In genomic region chr7:105520620-105521019, GRCh38 we compare ENCODE assay signal across 7 cellular contexts. TPM values are rescaled to one million over a fixed set of nuclear protein-coding genes. Genes with fewer than 3 reads are reported as not detected.
DNase-seq lines count a peak whose midpoint lies in the region; ATAC-seq and TF ChIP-seq lines count a peak whose summit lies in the region.
"Not testable (repeated sequence)": the region's sequence is repeated elsewhere in the genome, so short reads cannot be mapped to it uniquely, and the experiment has no call there.

No MANE protein-coding gene starts in this region.

- not testable (repeated sequence) for DNase-seq in GM06990 (ENCODE audit: extremely low read depth, insufficient read length); LNCaP clone FGC (ENCODE audit: low read depth); adipocyte (ENCODE audit: low read depth); esophagus muscularis mucosa (ENCODE audit: extremely low spot score); lower lobe of right lung; psoas muscle

- not testable (repeated sequence) for TF ChIP-seq CTCF in GM06990 (IDR thresholded peaks at IDR 0.05; ENCODE audit: insufficient read depth, low read length, poor library complexity, severe bottlenecking); LNCaP clone FGC (IDR thresholded peaks at IDR 0.05; ENCODE audit: control insufficient read depth, extremely low read depth, insufficient read depth); WI38 (IDR thresholded peaks at IDR 0.05; ENCODE audit: low read depth, low read length); esophagus muscularis mucosa (IDR thresholded peaks at IDR 0.05); lower lobe of right lung (IDR thresholded peaks at IDR 0.05); psoas muscle (IDR thresholded peaks at IDR 0.05)

- not testable (repeated sequence) for H3K27me3 ChIP-seq in GM06990 (replicated peaks; ENCODE audit: control insufficient read depth, insufficient read depth, low read length); adipocyte (replicated peaks; ENCODE audit: control insufficient read depth, insufficient read depth, low read length); esophagus muscularis mucosa; lower lobe of right lung (ENCODE audit: low read depth); psoas muscle (ENCODE audit: insufficient read depth in 3 of 3, low read length in 2 of 3)

- not testable (repeated sequence) for H3K9me3 ChIP-seq in adipocyte (ENCODE audit: control insufficient read depth, low read length); esophagus muscularis mucosa; lower lobe of right lung; psoas muscle

- not testable (repeated sequence) for TF ChIP-seq EP300 in esophagus muscularis mucosa (IDR thresholded peaks at IDR 0.05)

- not testable (repeated sequence) for H3K36me3 ChIP-seq in GM06990 (ENCODE audit: control insufficient read depth, insufficient read depth, low read length); adipocyte (ENCODE audit: control insufficient read depth, insufficient read depth, low read length, severe bottlenecking); esophagus muscularis mucosa; lower lobe of right lung
- H3K36me3 ChIP-seq in psoas muscle (ENCODE audit: insufficient read depth in 1 of 2, low read depth in 1 of 2): peaks cover 0 to 12% of the 10 kb centered on the region in 2 donors

- peaks cover 12% of the 10 kb centered on the region for H3K4me1 ChIP-seq in adipocyte (ENCODE audit: control insufficient read depth, insufficient read depth, low read length)
- H3K4me1 ChIP-seq in esophagus muscularis mucosa: peaks cover 14 to 24% (median 18%) of the 10 kb centered on the region in 4 donors
- peaks cover 17% of the 10 kb centered on the region for H3K4me1 ChIP-seq in lower lobe of right lung
- not testable (repeated sequence) for H3K4me1 ChIP-seq in psoas muscle

- not testable (repeated sequence) for TF ChIP-seq POLR2A in esophagus muscularis mucosa (IDR thresholded peaks at IDR 0.05; ENCODE audit: low read depth)

- H3K27ac ChIP-seq in esophagus muscularis mucosa (replicated peaks in 1 of 4) (peak overlapping the region; percentile 88 to 95 (median 92)), psoas muscle (peak overlapping the region; percentile 96)
- H3K27ac ChIP-seq in lower lobe of right lung: not testable (repeated sequence)

- peak overlapping the region; percentile 95 for H3K9ac ChIP-seq in adipocyte (ENCODE audit: low read length)

- 91% methylated on average over 7 of the region's 7 CpGs for WGBS in esophagus muscularis mucosa
- WGBS in psoas muscle, 3 donors: 94 to 96% (median 94%) methylated on average over 7 of the region's 7 CpGs

- H3K4me3 ChIP-seq in GM06990 (replicated peaks; ENCODE audit: low read depth, low read length): peak overlapping the region; percentile 68
- H3K4me3 ChIP-seq in LNCaP clone FGC (ENCODE audit: low read depth, low read length): peak overlapping the region; percentile 88
- peak overlapping the region; percentile 86 for H3K4me3 ChIP-seq in WI38 (ENCODE audit: low read depth, low read length)
- H3K4me3 ChIP-seq in adipocyte (ENCODE audit: low read length): peak overlapping the region; percentile 93
- H3K4me3 ChIP-seq in esophagus muscularis mucosa: peak overlapping the region in 2 of 4 donors; percentile 78 to 94
- H3K4me3 ChIP-seq in lower lobe of right lung: peak overlapping the region; percentile 92
- H3K4me3 ChIP-seq in psoas muscle: peak overlapping the region; percentile 97

- ATAC-seq in lower lobe of right lung, psoas muscle: not testable (repeated sequence)

- intact Hi-C loops in esophagus muscularis mucosa (cut with DNase I); lower lobe of right lung (cut with DNase I); psoas muscle (cut with DNase I): not testable (repeated sequence)

RNA-seq across cellular contexts. Expression of gene PUS7, which starts 1.5 kb away (rescaled TPM):
- 10 to 100 TPM in 3 of 4 donors, 1 to 10 TPM in 1; 7.1 to 22.9 (median 12.7) TPM for total RNA-seq in esophagus muscularis mucosa
- total RNA-seq in lower lobe of right lung: 8.4 TPM
- total RNA-seq in psoas muscle: 10 to 100 TPM in 3 of 4 donors, 1 to 10 TPM in 1; 5.7 to 19.7 (median 13.4) TPM
- 10 to 100 TPM in 1 of 3 donors, 1 to 10 TPM in 2; 7.4 to 12.4 (median 8.0) TPM for polyA plus RNA-seq in psoas muscle

RNA-seq across cellular contexts. Expression of gene RINT1, which starts 11.4 kb away (rescaled TPM):
- 10 to 100 TPM in 2 of 4 donors, 1 to 10 TPM in 2; 9.1 to 11.5 (median 9.8) TPM for total RNA-seq in esophagus muscularis mucosa
- 14.7 TPM for total RNA-seq in lower lobe of right lung
- 10 to 100 TPM; 16.6 to 20.8 (median 20.1) TPM for total RNA-seq in psoas muscle
- 10 to 100 TPM; 10.9 to 21.5 (median 14.1) TPM for polyA plus RNA-seq in psoas muscle
